8 cellular contexts compared by ENCODE assay signal in genomic region chr4:102263024-102263787, GRCh38.
DNase-seq lines count a peak whose midpoint lies in the region; ATAC-seq and TF ChIP-seq lines count a peak whose summit lies in the region.

No MANE protein-coding gene starts in this region.

- H3K4me1 Mint-ChIP-seq in activated naive CD4-positive, alpha-beta T cell treated with anti-CD3 and anti-CD28 coated beads, Interleukin-2, amount 10 ng/mL, durations not matched to agents 7 days and 5 days = peaks cover 10% of the 10 kb centered on the region
- peaks cover 3% of the 10 kb centered on the region for H3K4me1 Mint-ChIP-seq in chondrocyte (ENCODE audit: low read depth)

- no peak overlapping the region for H3K4me3 ChIP-seq in mucosa of descending colon

- intact Hi-C loops in mucosa of descending colon (cut with DNase I, micrococcal nuclease) = no loop called here

- ATAC-seq in GM21390 (IDR thresholded peaks at IDR 0.05; ENCODE audit: unreplicated experiment) = peak; percentile 88
- ATAC-seq in HG03558 (IDR thresholded peaks at IDR 0.05; ENCODE audit: extremely low read depth, unreplicated experiment) = peak; percentile 92
- ATAC-seq in mucosa of descending colon = peak; percentile 52

- no peaks in the 10 kb centered on the region for H3K36me3 ChIP-seq in mucosa of descending colon (ENCODE audit: low read depth)

- H3K4me1 ChIP-seq in mucosa of descending colon (ENCODE audit: low read depth) = no peaks in the 10 kb centered on the region

- no peaks in the 10 kb centered on the region for H3K9me3 Mint-ChIP-seq in activated naive CD4-positive, alpha-beta T cell treated with anti-CD3 and anti-CD28 coated beads, Interleukin-2, amount 10 ng/mL, durations not matched to agents 7 days and 5 days
- H3K9me3 Mint-ChIP-seq in chondrocyte (ENCODE audit: low read depth) = no peaks in the 10 kb centered on the region

- no peaks in the 10 kb centered on the region for H3K27me3 Mint-ChIP-seq in activated naive CD4-positive, alpha-beta T cell treated with anti-CD3 and anti-CD28 coated beads, Interleukin-2, amount 10 ng/mL, durations not matched to agents 7 days and 5 days
- H3K27me3 Mint-ChIP-seq in chondrocyte (ENCODE audit: low read depth) = peaks cover 1% of the 10 kb centered on the region

- H3K36me3 Mint-ChIP-seq in activated naive CD4-positive, alpha-beta T cell treated with anti-CD3 and anti-CD28 coated beads, Interleukin-2, amount 10 ng/mL, durations not matched to agents 7 days and 5 days = peaks cover 33% of the 10 kb centered on the region
- no peaks in the 10 kb centered on the region for H3K36me3 Mint-ChIP-seq in chondrocyte (ENCODE audit: low read depth)

- TF ChIP-seq CTCF in chondrocyte (IDR thresholded peaks at IDR 0.05) (peak; percentile 91), mucosa of descending colon (IDR thresholded peaks at IDR 0.05) (no peak)

- no peak overlapping the region for H3K4me3 Mint-ChIP-seq in activated naive CD4-positive, alpha-beta T cell treated with anti-CD3 and anti-CD28 coated beads, Interleukin-2, amount 10 ng/mL, durations not matched to agents 7 days and 5 days
- no peak overlapping the region for H3K4me3 Mint-ChIP-seq in chondrocyte (ENCODE audit: unreplicated experiment)

- CTCF ChIA-PET in activated naive CD4-positive, alpha-beta T cell treated with anti-CD3 and anti-CD28 coated beads, Interleukin-2, amount 10 ng/mL, durations not matched to agents 7 days and 5 days (lab: Charles Lee) = interaction anchor here (1.3 to 1.4 kb wide), 2 partner anchors 8 to 9 kb away, joined by 4 to 5 read pairs; no protein-coding TSS in a partner anchor

- H3K9me3 ChIP-seq in mucosa of descending colon = no peaks in the 10 kb centered on the region

- H3K27ac Mint-ChIP-seq in activated naive CD4-positive, alpha-beta T cell treated with anti-CD3 and anti-CD28 coated beads, Interleukin-2, amount 10 ng/mL, durations not matched to agents 7 days and 5 days = no peak overlapping the region
- no peak overlapping the region for H3K27ac Mint-ChIP-seq in chondrocyte (ENCODE audit: unreplicated experiment)

- DNase-seq in activated naive CD4-positive, alpha-beta T cell treated with anti-CD3 and anti-CD28 coated beads, Interleukin-2, amount 10 ng/mL, durations not matched to agents 7 days and 5 days = peak; percentile 25
- no peak for DNase-seq in activated naive CD4-positive, alpha-beta T cell treated with anti-CD3 and anti-CD28 coated beads, Interleukin-2, amount 50 U/mL, for 16 hours
- DNase-seq in NCI-H82 (lab: John Stamatoyannopoulos, UW) (peak; percentile 76), chondrocyte (ENCODE audit: low spot score) (no peak), mucosa of descending colon (peak in 1 of 3 donors; percentile 13), T1000 (lab: John Stamatoyannopoulos, UW) (no peak)

Comparison
In these comparisons a context has a peak if more than half of its experiments do, and no peak if none do; other contexts are left out.
1. DNase-seq: peak in activated naive CD4-positive, alpha-beta T cell treated with anti-CD3 and anti-CD28 coated beads, Interleukin-2, amount 10 ng/mL, durations not matched to agents 7 days and 5 days (single experiment) and NCI-H82 (single experiment); none in activated naive CD4-positive, alpha-beta T cell treated with anti-CD3 and anti-CD28 coated beads, Interleukin-2, amount 50 U/mL, for 16 hours (single experiment), chondrocyte (single experiment) and T1000 (single experiment).
2. Peak in every context shown above with its lines, with median percentiles within 50 percentile points of each other: ATAC-seq.